ENCODE assay signal across 8 cellular contexts in genomic region chr16:67521095-67521804, GRCh38. TPM values are rescaled to one million over a fixed set of nuclear protein-coding genes. Genes with fewer than 3 reads are reported as not detected.
DNase-seq lines count a peak whose midpoint lies in the region; ATAC-seq and TF ChIP-seq lines count a peak whose summit lies in the region.

No MANE protein-coding gene starts in this region.

- H3K4me1 ChIP-seq in BLaER1 (peaks cover 90% of the 10 kb centered on the region), colonic mucosa (no peaks in the 10 kb centered on the region)

- H3K9ac ChIP-seq in BLaER1: peak overlapping the region; percentile 64; the same call in 1 of the 2 replicates
- H3K9ac ChIP-seq in colonic mucosa (ENCODE audit: low read depth in 2 of 2, low read length in 2 of 2): peak overlapping the region in 1 of 2 donors; percentile 81

- peak overlapping the region; percentile 93 for H3K4me2 ChIP-seq in BLaER1

- H3K27ac ChIP-seq in BLaER1 (peak overlapping the region; percentile 91), colonic mucosa (peak overlapping the region; percentile 91)

- H4K20me1 ChIP-seq in BLaER1: no peaks in the 10 kb centered on the region

- peak; percentile 90 for DNase-seq in GM19240 (ENCODE audit: insufficient read length, low spot score)
- peak; percentile 78 for DNase-seq in NCI-H510A treated with DMSO at 0.1 percent for 48 hours (lab: John Stamatoyannopoulos, UW)
- peak; percentile 94 to 99 for DNase-seq in activated CD4-positive, alpha-beta T cell treated with anti-CD3 and anti-CD28 coated beads for 4 hours
- peak; percentile 99 for DNase-seq in colonic mucosa
- peak; percentile 92 to 98 for DNase-seq in left colon
- peak; percentile 97 to 98 for DNase-seq in stimulated activated CD4-positive, alpha-beta T cell treated with anti-CD3 and anti-CD28 coated beads, Interleukin-1b, Interleukin-23, amount 100 ng/mL, for 4 hours (ENCODE audit: low read depth in 2 of 2)

- peak overlapping the region; percentile 61 for H3K4me3 ChIP-seq in BLaER1
- peak overlapping the region; percentile 17 for H3K4me3 ChIP-seq in colonic mucosa

- peak; percentile 63 for ATAC-seq in HG03457 (IDR thresholded peaks at IDR 0.05; ENCODE audit: unreplicated experiment)
- peak; percentile 90 for ATAC-seq in left colon

- H3K36me3 ChIP-seq in BLaER1: no peaks in the 10 kb centered on the region
- no peaks in the 10 kb centered on the region for H3K36me3 ChIP-seq in colonic mucosa

- intact Hi-C loops in colonic mucosa (cut with DNase I) (loop anchor here (5.0 to 10.0 kb wide), 2 partner anchors 39 to 144 kb away; partner anchors contain the start of genes ACD, AGRP, ATP6V0D1 and C16orf86), left colon (cut with DNase I, micrococcal nuclease) (loop anchor here in 1 of 2 donors (5.0 kb wide), 1 partner anchor 146 kb away; the partner anchor contains the start of genes C16orf86 and ENKD1)

- H3K9me3 ChIP-seq in BLaER1: no peaks in the 10 kb centered on the region
- no peaks in the 10 kb centered on the region for H3K9me3 ChIP-seq in colonic mucosa

- H3K27me3 ChIP-seq in BLaER1 (no peaks in the 10 kb centered on the region), colonic mucosa (no peaks in the 10 kb centered on the region)

- TF ChIP-seq CTCF in colonic mucosa (IDR thresholded peaks at IDR 0.05): peak; percentile 72

RNA-seq across cellular contexts. Expression of gene RIPOR1, which starts 7.4 kb away (rescaled TPM):
- total RNA-seq in colonic mucosa (10 to 100 TPM; 14.4 to 19.0 TPM), left colon (10 to 100 TPM; 14.4 to 22.4 TPM)

RNA-seq across cellular contexts. Expression of gene AGRP, which starts 37.9 kb away (rescaled TPM):
- total RNA-seq in colonic mucosa (not detected), left colon (not detected)

RNA-seq across cellular contexts. Expression of gene ATP6V0D1, which starts 40.3 kb away (rescaled TPM):
- total RNA-seq in colonic mucosa (100 to 1,000 TPM; 194 to 195 TPM), left colon (100 to 1,000 TPM; 226 to 297 TPM)

RNA-seq across cellular contexts. Expression of gene CTCF, which starts 41.1 kb away (rescaled TPM):
- total RNA-seq in colonic mucosa (10 to 100 TPM; 37.0 to 47.3 TPM), left colon (10 to 100 TPM; 37.0 to 42.2 TPM)

Comparison
In these comparisons a context has a peak if more than half of its experiments do, and no peak if none do; other contexts are left out.
1. Peak in every context shown above with its lines: DNase-seq, ATAC-seq, H3K4me3 ChIP-seq and H3K27ac ChIP-seq.